Comparison of ENCODE assay signal across 1 cellular context in genomic region chr21:44713846-44714245, GRCh38.
TF ChIP-seq lines count a peak whose summit lies in the region.

No MANE protein-coding gene starts in this region.

TF ChIP-seq in H1, 55 proteins besides CTCF, POLR2A, EP300 and RAD21:
- TF ChIP-seq HDAC6 (IDR thresholded peaks at IDR 0.05; ENCODE audit: low read depth, low read length) (no peak), TAF1 (IDR thresholded peaks at IDR 0.05; ENCODE audit: low read depth, low read length) (no peak), KDM5A (IDR thresholded peaks at IDR 0.05; ENCODE audit: low read length) (no peak), RFX5 (IDR thresholded peaks at IDR 0.05; ENCODE audit: borderline replicate concordance, low read depth, low read length) (no peak), JUND (IDR thresholded peaks at IDR 0.05; ENCODE audit: low read length) (no peak), RBBP5 (IDR thresholded peaks at IDR 0.05; ENCODE audit: borderline replicate concordance, low read depth, low read length) (no peak), ZNF274 (IDR thresholded peaks at IDR 0.05; ENCODE audit: borderline replicate concordance, extremely low read depth, low read length) (no peak), TEAD4 (IDR thresholded peaks at IDR 0.05; ENCODE audit: low read depth, low read length) (no peak), BRCA1 (IDR thresholded peaks at IDR 0.05; ENCODE audit: low read depth, low read length) (no peak), SIN3A (conservative IDR thresholded peaks at IDR 0.05 in 1 of 2, IDR thresholded peaks at IDR 0.05 in 1 of 2; ENCODE audit: low read depth in 1 of 2, low read length in 2 of 2) (no peak), USF2 (IDR thresholded peaks at IDR 0.05; ENCODE audit: low read length) (no peak), MAX (IDR thresholded peaks at IDR 0.05) (no peak), EZH2 (IDR thresholded peaks at IDR 0.05; ENCODE audit: low read depth, low read length, severe bottlenecking) (no peak)
- TF ChIP-seq, protein P1, sequence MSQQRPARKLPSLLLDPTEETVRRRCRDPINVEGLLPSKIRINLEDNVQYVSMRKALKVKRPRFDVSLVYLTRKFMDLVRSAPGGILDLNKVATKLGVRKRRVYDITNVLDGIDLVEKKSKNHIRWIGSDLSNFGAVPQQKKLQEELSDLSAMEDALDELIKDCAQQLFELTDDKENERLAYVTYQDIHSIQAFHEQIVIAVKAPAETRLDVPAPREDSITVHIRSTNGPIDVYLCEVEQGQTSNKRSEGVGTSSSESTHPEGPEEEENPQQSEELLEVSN (IDR thresholded peaks at IDR 0.05) = no peak
- TF ChIP-seq, protein P2, sequence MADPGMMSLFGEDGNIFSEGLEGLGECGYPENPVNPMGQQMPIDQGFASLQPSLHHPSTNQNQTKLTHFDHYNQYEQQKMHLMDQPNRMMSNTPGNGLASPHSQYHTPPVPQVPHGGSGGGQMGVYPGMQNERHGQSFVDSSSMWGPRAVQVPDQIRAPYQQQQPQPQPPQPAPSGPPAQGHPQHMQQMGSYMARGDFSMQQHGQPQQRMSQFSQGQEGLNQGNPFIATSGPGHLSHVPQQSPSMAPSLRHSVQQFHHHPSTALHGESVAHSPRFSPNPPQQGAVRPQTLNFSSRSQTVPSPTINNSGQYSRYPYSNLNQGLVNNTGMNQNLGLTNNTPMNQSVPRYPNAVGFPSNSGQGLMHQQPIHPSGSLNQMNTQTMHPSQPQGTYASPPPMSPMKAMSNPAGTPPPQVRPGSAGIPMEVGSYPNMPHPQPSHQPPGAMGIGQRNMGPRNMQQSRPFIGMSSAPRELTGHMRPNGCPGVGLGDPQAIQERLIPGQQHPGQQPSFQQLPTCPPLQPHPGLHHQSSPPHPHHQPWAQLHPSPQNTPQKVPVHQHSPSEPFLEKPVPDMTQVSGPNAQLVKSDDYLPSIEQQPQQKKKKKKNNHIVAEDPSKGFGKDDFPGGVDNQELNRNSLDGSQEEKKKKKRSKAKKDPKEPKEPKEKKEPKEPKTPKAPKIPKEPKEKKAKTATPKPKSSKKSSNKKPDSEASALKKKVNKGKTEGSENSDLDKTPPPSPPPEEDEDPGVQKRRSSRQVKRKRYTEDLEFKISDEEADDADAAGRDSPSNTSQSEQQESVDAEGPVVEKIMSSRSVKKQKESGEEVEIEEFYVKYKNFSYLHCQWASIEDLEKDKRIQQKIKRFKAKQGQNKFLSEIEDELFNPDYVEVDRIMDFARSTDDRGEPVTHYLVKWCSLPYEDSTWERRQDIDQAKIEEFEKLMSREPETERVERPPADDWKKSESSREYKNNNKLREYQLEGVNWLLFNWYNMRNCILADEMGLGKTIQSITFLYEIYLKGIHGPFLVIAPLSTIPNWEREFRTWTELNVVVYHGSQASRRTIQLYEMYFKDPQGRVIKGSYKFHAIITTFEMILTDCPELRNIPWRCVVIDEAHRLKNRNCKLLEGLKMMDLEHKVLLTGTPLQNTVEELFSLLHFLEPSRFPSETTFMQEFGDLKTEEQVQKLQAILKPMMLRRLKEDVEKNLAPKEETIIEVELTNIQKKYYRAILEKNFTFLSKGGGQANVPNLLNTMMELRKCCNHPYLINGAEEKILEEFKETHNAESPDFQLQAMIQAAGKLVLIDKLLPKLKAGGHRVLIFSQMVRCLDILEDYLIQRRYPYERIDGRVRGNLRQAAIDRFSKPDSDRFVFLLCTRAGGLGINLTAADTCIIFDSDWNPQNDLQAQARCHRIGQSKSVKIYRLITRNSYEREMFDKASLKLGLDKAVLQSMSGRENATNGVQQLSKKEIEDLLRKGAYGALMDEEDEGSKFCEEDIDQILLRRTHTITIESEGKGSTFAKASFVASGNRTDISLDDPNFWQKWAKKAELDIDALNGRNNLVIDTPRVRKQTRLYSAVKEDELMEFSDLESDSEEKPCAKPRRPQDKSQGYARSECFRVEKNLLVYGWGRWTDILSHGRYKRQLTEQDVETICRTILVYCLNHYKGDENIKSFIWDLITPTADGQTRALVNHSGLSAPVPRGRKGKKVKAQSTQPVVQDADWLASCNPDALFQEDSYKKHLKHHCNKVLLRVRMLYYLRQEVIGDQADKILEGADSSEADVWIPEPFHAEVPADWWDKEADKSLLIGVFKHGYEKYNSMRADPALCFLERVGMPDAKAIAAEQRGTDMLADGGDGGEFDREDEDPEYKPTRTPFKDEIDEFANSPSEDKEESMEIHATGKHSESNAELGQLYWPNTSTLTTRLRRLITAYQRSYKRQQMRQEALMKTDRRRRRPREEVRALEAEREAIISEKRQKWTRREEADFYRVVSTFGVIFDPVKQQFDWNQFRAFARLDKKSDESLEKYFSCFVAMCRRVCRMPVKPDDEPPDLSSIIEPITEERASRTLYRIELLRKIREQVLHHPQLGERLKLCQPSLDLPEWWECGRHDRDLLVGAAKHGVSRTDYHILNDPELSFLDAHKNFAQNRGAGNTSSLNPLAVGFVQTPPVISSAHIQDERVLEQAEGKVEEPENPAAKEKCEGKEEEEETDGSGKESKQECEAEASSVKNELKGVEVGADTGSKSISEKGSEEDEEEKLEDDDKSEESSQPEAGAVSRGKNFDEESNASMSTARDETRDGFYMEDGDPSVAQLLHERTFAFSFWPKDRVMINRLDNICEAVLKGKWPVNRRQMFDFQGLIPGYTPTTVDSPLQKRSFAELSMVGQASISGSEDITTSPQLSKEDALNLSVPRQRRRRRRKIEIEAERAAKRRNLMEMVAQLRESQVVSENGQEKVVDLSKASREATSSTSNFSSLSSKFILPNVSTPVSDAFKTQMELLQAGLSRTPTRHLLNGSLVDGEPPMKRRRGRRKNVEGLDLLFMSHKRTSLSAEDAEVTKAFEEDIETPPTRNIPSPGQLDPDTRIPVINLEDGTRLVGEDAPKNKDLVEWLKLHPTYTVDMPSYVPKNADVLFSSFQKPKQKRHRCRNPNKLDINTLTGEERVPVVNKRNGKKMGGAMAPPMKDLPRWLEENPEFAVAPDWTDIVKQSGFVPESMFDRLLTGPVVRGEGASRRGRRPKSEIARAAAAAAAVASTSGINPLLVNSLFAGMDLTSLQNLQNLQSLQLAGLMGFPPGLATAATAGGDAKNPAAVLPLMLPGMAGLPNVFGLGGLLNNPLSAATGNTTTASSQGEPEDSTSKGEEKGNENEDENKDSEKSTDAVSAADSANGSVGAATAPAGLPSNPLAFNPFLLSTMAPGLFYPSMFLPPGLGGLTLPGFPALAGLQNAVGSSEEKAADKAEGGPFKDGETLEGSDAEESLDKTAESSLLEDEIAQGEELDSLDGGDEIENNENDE (IDR thresholded peaks at IDR 0.05; ENCODE audit: insufficient replicate concordance, low read length) = no peak
